9 cellular contexts compared by ENCODE assay signal in the genomic region with DNA sequence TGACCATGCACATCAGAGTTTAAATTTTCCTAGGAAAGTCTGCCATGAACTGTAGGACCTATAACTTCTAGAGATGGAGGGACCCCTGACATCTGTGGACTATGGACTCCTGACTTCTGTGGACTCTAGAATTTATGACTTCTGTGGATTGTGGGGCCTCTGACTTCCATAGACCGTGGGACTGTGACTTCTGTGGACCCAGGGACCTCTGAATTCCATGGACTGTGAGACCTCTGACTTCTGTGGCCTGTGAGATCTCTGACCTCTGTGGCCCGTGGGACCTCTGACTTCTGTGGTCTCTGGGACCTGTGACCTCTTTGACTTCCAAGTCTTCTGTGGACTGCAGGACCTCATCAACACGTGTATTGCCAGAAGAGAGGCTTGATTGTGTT. TPM values are rescaled to one million over a fixed set of nuclear protein-coding genes. Genes with fewer than 3 reads are reported as not detected.
A peak's percentile ranks its signal among the peaks of the same experiment; 100 is the strongest.
DNase-seq lines count a peak whose midpoint lies in the region; ATAC-seq and TF ChIP-seq lines count a peak whose summit lies in the region.
"Had no signal": no experiment of that assay in that cellular context is flagged by ENCODE, and none has a peak within 500 bp of the region (broad histone marks: within the 10 kb centered on the region; RNA-seq: fewer than 3 reads in every experiment).

No MANE protein-coding gene starts in this region.

- H3K27ac ChIP-seq in left lung (peak overlapping the region; percentile 26 to 72), transverse colon (peak overlapping the region; percentile 23 to 48 (median 44))

- H3K36me3 Mint-ChIP-seq in activated T-cell treated with anti-CD3 and anti-CD28 coated beads, Interleukin-2, amount 50 U/mL, for 72 hours (ENCODE audit: insufficient read depth in 2 of 2) = peaks cover 0 to 3% of the 10 kb centered on the region in 2 donors
- H3K36me3 Mint-ChIP-seq in activated CD4-positive, alpha-beta memory T cell treated with anti-CD3 and anti-CD28 coated beads for 36 hours = peaks cover 2% of the 10 kb centered on the region

- H3K4me1 ChIP-seq in left lung (peaks cover 40 to 66% of the 10 kb centered on the region in 2 donors), transverse colon (peaks cover 15 to 68% (median 20%) of the 10 kb centered on the region in 4 donors)

- no peak overlapping the region for H3K4me3 ChIP-seq in left lung
- H3K4me3 ChIP-seq in transverse colon = no peak overlapping the region

- TF ChIP-seq CTCF in left lung (IDR thresholded peaks at IDR 0.05) (no peak), transverse colon (IDR thresholded peaks at IDR 0.05) (no peak)

- no peak for DNase-seq in activated T-cell treated with anti-CD3 and anti-CD28 coated beads, Interleukin-2, amount 50 U/mL, for 72 hours
- DNase-seq in activated T-cell treated with anti-CD3 and anti-CD28 coated beads, Interleukin-2, amount 50 U/mL, for 48 hours = no peak
- no peak for DNase-seq in activated CD4-positive, alpha-beta memory T cell treated with anti-CD3 and anti-CD28 coated beads for 36 hours
- DNase-seq in left lung = no peak
- no peak for DNase-seq in transverse colon
- DNase-seq in EL = no peak
- DNase-seq: left ventricle myocardium superior had no signal

- peak overlapping the region; percentile 83 for H3K27ac Mint-ChIP-seq in activated T-cell treated with anti-CD3 and anti-CD28 coated beads, Interleukin-2, amount 50 U/mL, for 72 hours
- peak overlapping the region; percentile 79 for H3K27ac Mint-ChIP-seq in activated CD4-positive, alpha-beta memory T cell treated with anti-CD3 and anti-CD28 coated beads for 36 hours

- POLR2A ChIA-PET in activated CD4-positive, alpha-beta memory T cell treated with anti-CD3 and anti-CD28 coated beads for 36 hours (lab: Charles Lee) = interaction anchor here (0.6 to 2.2 kb wide), 5 partner anchors 10 to 608 kb away, joined by 3 to 12 read pairs (median 3); partner anchors contain the start of gene CENPS

- no peaks in the 10 kb centered on the region for H3K36me3 ChIP-seq in left lung
- no peaks in the 10 kb centered on the region for H3K36me3 ChIP-seq in transverse colon

- CTCF ChIA-PET in activated CD4-positive, alpha-beta memory T cell treated with anti-CD3 and anti-CD28 coated beads for 36 hours (lab: Charles Lee) = interaction anchor here (0.7 to 9.9 kb wide), 4 partner anchors 16 to 431 kb away, joined by 3 to 159 read pairs (median 6); no protein-coding TSS in a partner anchor

- intact Hi-C loops in activated CD4-positive, alpha-beta memory T cell treated with anti-CD3 and anti-CD28 coated beads for 36 hours (cut with micrococcal nuclease) = loop anchor here (1.0 to 10.0 kb wide), 8 partner anchors 16 to 609 kb away; partner anchors contain the start of genes KIF1B and PEX14
- intact Hi-C loops in left lung (cut with DNase I) (no loop called here), transverse colon (cut with DNase I; ENCODE audit: low total_unique reads) (no loop called here)

- in situ Hi-C loops in transverse colon (cut with MboI; ENCODE audit: low pct_ligation_motif_present in 1 of 4, low pct_unique_long_range_greater_than_20kb in 1 of 4, low sequenced_read_pairs in 3 of 4) = loop anchor here in 3 of 4 donors (5.0 to 25.0 kb wide), 3 partner anchors 351 to 423 kb away; no protein-coding TSS in a partner anchor

- ATAC-seq in activated T-cell treated with anti-CD3 and anti-CD28 coated beads, Interleukin-2, amount 50 U/mL, for 72 hours (replicated peaks in 1 of 2) = no peak
- ATAC-seq in left lung (no peak), HG03439 (IDR thresholded peaks at IDR 0.05; ENCODE audit: unreplicated experiment) (no peak), GM18517 (IDR thresholded peaks at IDR 0.05; ENCODE audit: unreplicated experiment) (no peak)

- peaks cover 85% of the 10 kb centered on the region for H3K4me1 Mint-ChIP-seq in activated T-cell treated with anti-CD3 and anti-CD28 coated beads, Interleukin-2, amount 50 U/mL, for 72 hours (ENCODE audit: low read depth)
- peaks cover 75% of the 10 kb centered on the region for H3K4me1 Mint-ChIP-seq in activated CD4-positive, alpha-beta memory T cell treated with anti-CD3 and anti-CD28 coated beads for 36 hours (ENCODE audit: low read depth)

- no peaks in the 10 kb centered on the region for H3K27me3 Mint-ChIP-seq in activated T-cell treated with anti-CD3 and anti-CD28 coated beads, Interleukin-2, amount 50 U/mL, for 72 hours (ENCODE audit: low read depth)
- H3K27me3 Mint-ChIP-seq in activated CD4-positive, alpha-beta memory T cell treated with anti-CD3 and anti-CD28 coated beads for 36 hours = no peaks in the 10 kb centered on the region

- 40% methylated on average over 3 of the region's 3 CpGs; no CpG with 5 or more reads in 1 of the 2 donors for WGBS in transverse colon (ENCODE audit: low coverage in 1 of 2), 2 donors

- H3K27me3 ChIP-seq in left lung (no peaks in the 10 kb centered on the region), transverse colon (no peaks in the 10 kb centered on the region)

- TF ChIP-seq EP300 in transverse colon (IDR thresholded peaks at IDR 0.05; ENCODE audit: low read depth) = no peak

- no peaks in the 10 kb centered on the region for H3K9me3 ChIP-seq in left lung
- no peaks in the 10 kb centered on the region for H3K9me3 ChIP-seq in transverse colon

- no peak for TF ChIP-seq POLR2A in transverse colon (IDR thresholded peaks at IDR 0.05)

- H3K4me3 Mint-ChIP-seq in activated T-cell treated with anti-CD3 and anti-CD28 coated beads, Interleukin-2, amount 50 U/mL, for 72 hours = peak overlapping the region; percentile 25 to 66
- peak overlapping the region; percentile 33 for H3K4me3 Mint-ChIP-seq in activated CD4-positive, alpha-beta memory T cell treated with anti-CD3 and anti-CD28 coated beads for 36 hours

- no peaks in the 10 kb centered on the region for H3K9me3 Mint-ChIP-seq in activated T-cell treated with anti-CD3 and anti-CD28 coated beads, Interleukin-2, amount 50 U/mL, for 72 hours
- H3K9me3 Mint-ChIP-seq in activated CD4-positive, alpha-beta memory T cell treated with anti-CD3 and anti-CD28 coated beads for 36 hours = no peaks in the 10 kb centered on the region

RNA-seq across cellular contexts. Expression of gene PEX14, which starts 36.7 kb away (rescaled TPM):
- 10 to 100 TPM; 25.7 to 30.2 TPM for total RNA-seq in activated T-cell treated with anti-CD3 and anti-CD28 coated beads, Interleukin-2, amount 50 U/mL, for 72 hours
- 10 to 100 TPM; 17.3 to 17.6 TPM for total RNA-seq in activated CD4-positive, alpha-beta memory T cell treated with anti-CD3 and anti-CD28 coated beads for 36 hours
- total RNA-seq in left lung = 10 to 100 TPM; 18.9 to 20.8 TPM
- 10 to 100 TPM in 3 of 4 donors, 1 to 10 TPM in 1; 2.4 to 16.5 (median 12.6) TPM for total RNA-seq in transverse colon

RNA-seq across cellular contexts. Expression of gene DFFA, which starts 39.2 kb away (rescaled TPM):
- total RNA-seq in activated T-cell treated with anti-CD3 and anti-CD28 coated beads, Interleukin-2, amount 50 U/mL, for 72 hours = 10 to 100 TPM; 26.4 to 27.1 TPM
- total RNA-seq in activated CD4-positive, alpha-beta memory T cell treated with anti-CD3 and anti-CD28 coated beads for 36 hours = 10 to 100 TPM; 32.0 to 32.8 TPM
- total RNA-seq in left lung (10 to 100 TPM; 37.6 to 38.5 TPM), transverse colon (10 to 100 TPM in 3 of 4 donors, 1 to 10 TPM in 1; 7.5 to 31.6 (median 17.1) TPM)
